12 cellular contexts compared by ENCODE assay signal in genomic region chr12:50102648-50103309, GRCh38. TPM values are rescaled to one million over a fixed set of nuclear protein-coding genes. Genes with fewer than 3 reads are reported as not detected.
DNase-seq lines count a peak whose midpoint lies in the region; ATAC-seq and TF ChIP-seq lines count a peak whose summit lies in the region.
"Had no signal": no experiment of that assay in that cellular context is flagged by ENCODE, and none has a peak within 500 bp of the region (broad histone marks: within the 10 kb centered on the region; RNA-seq: fewer than 3 reads in every experiment).

No MANE protein-coding gene starts in this region.

- no peak overlapping the region for H3K4me3 ChIP-seq in GM12865 (ENCODE audit: low read depth, low read length)

- no peak for ATAC-seq in HG03139 (IDR thresholded peaks at IDR 0.05; ENCODE audit: unreplicated experiment)

- H3K27ac ChIP-seq in angular gyrus (ENCODE audit: low read depth, low read length): peak overlapping the region; percentile 93
- H3K27ac ChIP-seq: C4-2B had no signal

- no peaks in the 10 kb centered on the region for H3K27me3 Mint-ChIP-seq in nephron (ENCODE audit: low read depth)
- H3K27me3 Mint-ChIP-seq in chondrocyte (ENCODE audit: low read depth): no peaks in the 10 kb centered on the region

- H3K27ac Mint-ChIP-seq in nephron (peak overlapping the region; percentile 71 to 89 (median 71)), chondrocyte (ENCODE audit: unreplicated experiment) (no peak overlapping the region)

- H3K9me3 Mint-ChIP-seq in nephron (no peaks in the 10 kb centered on the region), chondrocyte (ENCODE audit: low read depth) (no peaks in the 10 kb centered on the region)

- H3K4me1 Mint-ChIP-seq in nephron (peaks cover 41% of the 10 kb centered on the region), chondrocyte (ENCODE audit: low read depth) (peaks cover 11% of the 10 kb centered on the region)

- H3K36me3 Mint-ChIP-seq in nephron (ENCODE audit: low read depth): peaks cover 38% of the 10 kb centered on the region
- H3K36me3 Mint-ChIP-seq in chondrocyte (ENCODE audit: low read depth): peaks cover 18% of the 10 kb centered on the region

- TF ChIP-seq CTCF in GM12865 (IDR thresholded peaks at IDR 0.05; ENCODE audit: insufficient read depth, low read depth, low read length, missing control alignments) (no peak), nephron (IDR thresholded peaks at IDR 0.05; ENCODE audit: unreplicated experiment in 3 of 3) (no peak), chondrocyte (IDR thresholded peaks at IDR 0.05) (no peak)

- DNase-seq in GM12865 (ENCODE audit: low read depth) (peak; percentile 36), NCI-H2029 (lab: John Stamatoyannopoulos, UW) (no peak), chondrocyte (ENCODE audit: low spot score) (no peak)
- DNase-seq: activated CD4-positive, alpha-beta T cell treated with anti-CD3 and anti-CD28 coated beads for 4 hours; activated gamma-delta T cell treated with Interleukin-2 at 50 U/mL for 16 hours; NCI-H1417 treated with DMSO at 0.1 percent for 48 hours; NCI-H774 had no signal

- H3K4me3 Mint-ChIP-seq in nephron (no peak overlapping the region), chondrocyte (ENCODE audit: unreplicated experiment) (no peak overlapping the region)

RNA-seq across cellular contexts. Expression of gene GPD1, which starts 1.0 kb away (rescaled TPM):
- total RNA-seq in chondrocyte: 0.46 TPM in 1 of 3 replicates, not detected in the others
- total RNA-seq: pulmonary artery endothelial cell had no signal

RNA-seq across cellular contexts. Expression of gene COX14, which starts 9.3 kb away (rescaled TPM):
- total RNA-seq in chondrocyte: 37.8 to 53.1 TPM (median 44.7 TPM) in 3 replicates

RNA-seq across cellular contexts. Expression of gene SMARCD1, which starts 17.6 kb away (rescaled TPM):
- 50.8 to 55.7 TPM (median 52.0 TPM) in 3 replicates for total RNA-seq in chondrocyte

RNA-seq across cellular contexts. Expression of gene ASIC1, which starts 45.4 kb away (rescaled TPM):
- total RNA-seq in chondrocyte: 2.5 to 4.4 TPM (median 3.9 TPM) in 3 replicates
